10 cellular contexts compared by ENCODE assay signal in the genomic region with DNA sequence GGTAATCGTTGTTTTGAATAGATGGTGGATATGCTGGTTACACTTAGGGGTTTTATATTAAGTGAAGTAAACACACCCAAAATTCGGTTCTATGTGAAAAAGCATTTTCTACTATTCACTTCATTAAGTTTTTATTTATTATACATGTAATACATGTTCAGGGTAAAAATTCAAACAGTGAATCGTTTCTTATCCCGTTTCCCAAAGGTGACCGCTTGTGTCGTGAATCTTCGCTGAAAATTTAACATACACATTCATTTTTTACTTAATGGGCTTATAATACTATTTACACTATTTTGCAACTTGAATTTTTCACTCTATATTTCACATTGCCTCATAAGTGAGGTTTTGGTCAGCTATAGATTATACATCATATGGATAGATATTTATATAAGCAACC.
DNase-seq lines count a peak whose midpoint lies in the region; ATAC-seq and TF ChIP-seq lines count a peak whose summit lies in the region.
"Had no signal": no experiment of that assay in that cellular context is flagged by ENCODE, and none has a peak within 500 bp of the region (broad histone marks: within the 10 kb centered on the region; RNA-seq: fewer than 3 reads in every experiment).

No MANE protein-coding gene starts in this region.

- H3K4me1 Mint-ChIP-seq in activated naive CD4-positive, alpha-beta T cell treated with anti-CD3 and anti-CD28 coated beads, Interleukin-2, amount 10 ng/mL, durations not matched to agents 7 days and 5 days: peaks cover 50% of the 10 kb centered on the region
- H3K4me1 Mint-ChIP-seq in stimulated activated naive CD8-positive, alpha-beta T cell treated with anti-CD3 and anti-CD28 coated beads, Interleukin-15, amount 100 ng/mL, for 72 hours: peaks cover 20% of the 10 kb centered on the region

- CTCF ChIA-PET in activated naive CD4-positive, alpha-beta T cell treated with anti-CD3 and anti-CD28 coated beads, Interleukin-2, amount 10 ng/mL, durations not matched to agents 7 days and 5 days (lab: Charles Lee): no interaction called here

- no peak for ATAC-seq in stimulated activated naive CD8-positive, alpha-beta T cell treated with anti-CD3 and anti-CD28 coated beads, Interleukin-15, amount 100 ng/mL, for 72 hours

- H3K36me3 Mint-ChIP-seq in activated naive CD4-positive, alpha-beta T cell treated with anti-CD3 and anti-CD28 coated beads, Interleukin-2, amount 10 ng/mL, durations not matched to agents 7 days and 5 days: peaks cover 10% of the 10 kb centered on the region

- peak overlapping the region; percentile 90 for H3K4me3 Mint-ChIP-seq in activated naive CD4-positive, alpha-beta T cell treated with anti-CD3 and anti-CD28 coated beads, Interleukin-2, amount 10 ng/mL, durations not matched to agents 7 days and 5 days
- H3K4me3 Mint-ChIP-seq in stimulated activated naive CD8-positive, alpha-beta T cell treated with anti-CD3 and anti-CD28 coated beads, Interleukin-15, amount 100 ng/mL, for 72 hours: peak overlapping the region; percentile 37 to 93

- peak overlapping the region; percentile 93 for H3K27ac Mint-ChIP-seq in activated naive CD4-positive, alpha-beta T cell treated with anti-CD3 and anti-CD28 coated beads, Interleukin-2, amount 10 ng/mL, durations not matched to agents 7 days and 5 days
- no peak overlapping the region for H3K27ac Mint-ChIP-seq in stimulated activated naive CD8-positive, alpha-beta T cell treated with anti-CD3 and anti-CD28 coated beads, Interleukin-15, amount 100 ng/mL, for 72 hours

- peak overlapping the region; percentile 89 for H3K4me3 ChIP-seq in WI38 (ENCODE audit: low read depth, low read length)
- H3K4me3 ChIP-seq in foreskin fibroblast (ENCODE audit: low read depth in 1 of 2, low read length in 2 of 2): peak overlapping the region; percentile 73 to 78

- no peaks in the 10 kb centered on the region for H3K27me3 Mint-ChIP-seq in activated naive CD4-positive, alpha-beta T cell treated with anti-CD3 and anti-CD28 coated beads, Interleukin-2, amount 10 ng/mL, durations not matched to agents 7 days and 5 days
- no peaks in the 10 kb centered on the region for H3K27me3 Mint-ChIP-seq in stimulated activated naive CD8-positive, alpha-beta T cell treated with anti-CD3 and anti-CD28 coated beads, Interleukin-15, amount 100 ng/mL, for 72 hours

- TF ChIP-seq CTCF in WI38 (IDR thresholded peaks at IDR 0.05; ENCODE audit: low read depth, low read length): no peak
- no peak for TF ChIP-seq CTCF in foreskin fibroblast (IDR thresholded peaks at IDR 0.05; ENCODE audit: low read depth, low read length)

- DNase-seq in activated naive CD4-positive, alpha-beta T cell treated with anti-CD3 and anti-CD28 coated beads, Interleukin-2, amount 10 ng/mL, durations not matched to agents 7 days and 5 days: no peak
- DNase-seq in activated naive CD4-positive, alpha-beta T cell (lab: John Stamatoyannopoulos, UW): no peak
- no peak for DNase-seq in foreskin fibroblast
- DNase-seq in stimulated activated naive CD8-positive, alpha-beta T cell treated with anti-CD3 and anti-CD28 coated beads, Interleukin-15, amount 100 ng/mL, for 72 hours: no peak
- no peak for DNase-seq in Ammon's horn (ENCODE audit: low spot score)
- no peak for DNase-seq in SIG-M5 (lab: John Stamatoyannopoulos, UW)
- DNase-seq in iPS-NIHi7 (ENCODE audit: extremely low spot score): no peak
- DNase-seq: effector memory CD4-positive, alpha-beta T cell; KG1 had no signal

- H3K9me3 Mint-ChIP-seq in activated naive CD4-positive, alpha-beta T cell treated with anti-CD3 and anti-CD28 coated beads, Interleukin-2, amount 10 ng/mL, durations not matched to agents 7 days and 5 days: no peaks in the 10 kb centered on the region
- H3K9me3 Mint-ChIP-seq in stimulated activated naive CD8-positive, alpha-beta T cell treated with anti-CD3 and anti-CD28 coated beads, Interleukin-15, amount 100 ng/mL, for 72 hours: no peaks in the 10 kb centered on the region
